ENCODE assay signal across 14 cellular contexts in genomic region chr10:79162861-79163662, GRCh38.
DNase-seq lines count a peak whose midpoint lies in the region; TF ChIP-seq lines count a peak whose summit lies in the region.
"Had no signal": no experiment of that assay in that cellular context is flagged by ENCODE, and none has a peak within 500 bp of the region (broad histone marks: within the 10 kb centered on the region; RNA-seq: fewer than 3 reads in every experiment).

No MANE protein-coding gene starts in this region.

- POLR2A ChIA-PET in CD8-positive, alpha-beta memory T cell (lab: Charles Lee): interaction anchor here (0.6 kb wide), 1 partner anchor 22 kb away, joined by 3 read pairs; no protein-coding TSS in a partner anchor

- H3K27ac Mint-ChIP-seq in nephron progenitor cell: peak overlapping the region; percentile 51
- no peak overlapping the region for H3K27ac Mint-ChIP-seq in CD8-positive, alpha-beta memory T cell
- H3K27ac Mint-ChIP-seq in activated naive CD4-positive, alpha-beta T cell treated with anti-CD3 and anti-CD28 coated beads, Interleukin-2, amount 10 ng/mL, durations not matched to agents 7 days and 5 days: no peak overlapping the region

- peak; percentile 71 for DNase-seq in AG10803 (ENCODE audit: low read depth)
- peak; percentile 92 for DNase-seq in NCI-H226
- DNase-seq in dermis blood vessel endothelial cell: peak; percentile 52
- no peak for DNase-seq in nephron progenitor cell
- DNase-seq in CD8-positive, alpha-beta memory T cell: no peak
- DNase-seq in activated naive CD4-positive, alpha-beta T cell treated with anti-CD3 and anti-CD28 coated beads, Interleukin-2, amount 10 ng/mL, durations not matched to agents 7 days and 5 days: no peak
- DNase-seq in retina: no peak
- no peak for DNase-seq in foreskin fibroblast
- DNase-seq: central memory CD4-positive, alpha-beta T cell; foreskin melanocyte had no signal

- no peaks in the 10 kb centered on the region for H3K36me3 ChIP-seq in CD8-positive, alpha-beta memory T cell (ENCODE audit: insufficient read depth, low read length)

- H3K27me3 Mint-ChIP-seq in nephron progenitor cell (ENCODE audit: low read depth, poor library complexity): peaks cover 3% of the 10 kb centered on the region
- H3K27me3 Mint-ChIP-seq in CD8-positive, alpha-beta memory T cell: no peaks in the 10 kb centered on the region
- H3K27me3 Mint-ChIP-seq in activated naive CD4-positive, alpha-beta T cell treated with anti-CD3 and anti-CD28 coated beads, Interleukin-2, amount 10 ng/mL, durations not matched to agents 7 days and 5 days: no peaks in the 10 kb centered on the region

- no peak overlapping the region for H3K4me3 Mint-ChIP-seq in nephron progenitor cell
- no peak overlapping the region for H3K4me3 Mint-ChIP-seq in CD8-positive, alpha-beta memory T cell
- H3K4me3 Mint-ChIP-seq in activated naive CD4-positive, alpha-beta T cell treated with anti-CD3 and anti-CD28 coated beads, Interleukin-2, amount 10 ng/mL, durations not matched to agents 7 days and 5 days: no peak overlapping the region

- no peaks in the 10 kb centered on the region for H3K4me1 ChIP-seq in CD8-positive, alpha-beta memory T cell (ENCODE audit: insufficient read depth, low read length)

- peaks cover 78% of the 10 kb centered on the region for H3K4me1 Mint-ChIP-seq in nephron progenitor cell
- H3K4me1 Mint-ChIP-seq in CD8-positive, alpha-beta memory T cell: no peaks in the 10 kb centered on the region
- H3K4me1 Mint-ChIP-seq in activated naive CD4-positive, alpha-beta T cell treated with anti-CD3 and anti-CD28 coated beads, Interleukin-2, amount 10 ng/mL, durations not matched to agents 7 days and 5 days: no peaks in the 10 kb centered on the region

- TF ChIP-seq CTCF in AG10803 (conservative IDR thresholded peaks at IDR 0.05; ENCODE audit: low read length) (no peak), nephron progenitor cell (IDR thresholded peaks at IDR 0.05) (no peak), foreskin fibroblast (IDR thresholded peaks at IDR 0.05; ENCODE audit: low read depth, low read length) (no peak)

- no peak overlapping the region for H3K4me3 ChIP-seq in AG10803 (ENCODE audit: low read length)
- no peak overlapping the region for H3K4me3 ChIP-seq in CD8-positive, alpha-beta memory T cell (ENCODE audit: low read length)
- H3K4me3 ChIP-seq in foreskin fibroblast (ENCODE audit: low read depth in 1 of 2, low read length in 2 of 2): no peak overlapping the region
- H3K4me3 ChIP-seq: pancreas, suprapubic skin had no signal

- H3K36me3 Mint-ChIP-seq in nephron progenitor cell (ENCODE audit: low read depth): peaks cover 13% of the 10 kb centered on the region
- H3K36me3 Mint-ChIP-seq in CD8-positive, alpha-beta memory T cell: peaks cover 0 to 14% (median 0%) of the 10 kb centered on the region in 3 donors
- no peaks in the 10 kb centered on the region for H3K36me3 Mint-ChIP-seq in activated naive CD4-positive, alpha-beta T cell treated with anti-CD3 and anti-CD28 coated beads, Interleukin-2, amount 10 ng/mL, durations not matched to agents 7 days and 5 days

- H3K9me3 ChIP-seq in CD8-positive, alpha-beta memory T cell (ENCODE audit: low read length): no peaks in the 10 kb centered on the region
- H3K9me3 ChIP-seq: pancreas, suprapubic skin had no signal

- H3K27ac ChIP-seq in CD8-positive, alpha-beta memory T cell (ENCODE audit: low read depth, low read length): no peak overlapping the region
- H3K27ac ChIP-seq: C4-2B, suprapubic skin, VCaP had no signal

- no peaks in the 10 kb centered on the region for H3K9me3 Mint-ChIP-seq in nephron progenitor cell
- H3K9me3 Mint-ChIP-seq in CD8-positive, alpha-beta memory T cell: no peaks in the 10 kb centered on the region
- H3K9me3 Mint-ChIP-seq in activated naive CD4-positive, alpha-beta T cell treated with anti-CD3 and anti-CD28 coated beads, Interleukin-2, amount 10 ng/mL, durations not matched to agents 7 days and 5 days: no peaks in the 10 kb centered on the region

- no peaks in the 10 kb centered on the region for H3K27me3 ChIP-seq in CD8-positive, alpha-beta memory T cell (ENCODE audit: insufficient read depth, low read length, poor library complexity, severe bottlenecking)
- H3K27me3 ChIP-seq: pancreas, suprapubic skin had no signal

- CTCF ChIA-PET in CD8-positive, alpha-beta memory T cell (lab: Charles Lee): interaction anchor here (1.0 kb wide), 1 partner anchor 32 kb away, joined by 5 read pairs; no protein-coding TSS in a partner anchor
- CTCF ChIA-PET in activated naive CD4-positive, alpha-beta T cell treated with anti-CD3 and anti-CD28 coated beads, Interleukin-2, amount 10 ng/mL, durations not matched to agents 7 days and 5 days (lab: Charles Lee): no interaction called here

Comparison
In these comparisons a context has a peak if more than half of its experiments do, and no peak if none do; other contexts are left out.
1. DNase-seq: peak in AG10803 (single experiment), NCI-H226 (single experiment) and dermis blood vessel endothelial cell (single experiment); none in nephron progenitor cell (single experiment), CD8-positive, alpha-beta memory T cell (0 of 5), activated naive CD4-positive, alpha-beta T cell treated with anti-CD3 and anti-CD28 coated beads, Interleukin-2, amount 10 ng/mL, durations not matched to agents 7 days and 5 days (single experiment), retina (single experiment) and foreskin fibroblast (0 of 2).